22 cellular contexts compared by ENCODE assay signal in genomic region chr14:106508216-106508615, GRCh38.
A peak's percentile ranks its signal among the peaks of the same experiment; 100 is the strongest.
DNase-seq lines count a peak whose midpoint lies in the region; ATAC-seq and TF ChIP-seq lines count a peak whose summit lies in the region.
"Had no signal": no experiment of that assay in that cellular context is flagged by ENCODE, and none has a peak within 500 bp of the region (broad histone marks: within the 10 kb centered on the region; RNA-seq: fewer than 3 reads in every experiment).

No MANE protein-coding gene starts in this region.

- no peaks in the 10 kb centered on the region for H3K9me3 ChIP-seq in DND-41 (ENCODE audit: insufficient read depth, low read length, severe bottlenecking)
- H3K9me3 ChIP-seq in Peyer's patch, result no peaks in the 10 kb centered on the region
- H3K9me3 ChIP-seq in esophagus muscularis mucosa, result no peaks in the 10 kb centered on the region
- H3K9me3 ChIP-seq: upper lobe of left lung had no signal

- 41% methylated on average over 3 of the region's 3 CpGs for WGBS in esophagus muscularis mucosa

- H3K36me3 Mint-ChIP-seq in activated CD4-positive, alpha-beta T cell treated with anti-CD3 and anti-CD28 coated beads for 36 hours (ENCODE audit: low read depth), result no peaks in the 10 kb centered on the region

- peak; percentile 71 for TF ChIP-seq CTCF in DND-41 (IDR thresholded peaks at IDR 0.05; ENCODE audit: borderline replicate concordance, extremely low read depth, low read length, poor library complexity, severe bottlenecking)
- no peak for TF ChIP-seq CTCF in Peyer's patch (IDR thresholded peaks at IDR 0.05)
- no peak for TF ChIP-seq CTCF in esophagus muscularis mucosa (IDR thresholded peaks at IDR 0.05)

- no peaks in the 10 kb centered on the region for H3K27me3 Mint-ChIP-seq in activated CD4-positive, alpha-beta T cell treated with anti-CD3 and anti-CD28 coated beads for 36 hours

- TF ChIP-seq POLR2A in Peyer's patch (IDR thresholded peaks at IDR 0.05), result no peak
- TF ChIP-seq POLR2A in esophagus muscularis mucosa (IDR thresholded peaks at IDR 0.05; ENCODE audit: low read depth), result no peak

- H3K9ac ChIP-seq in DND-41 (ENCODE audit: low read depth, low read length), result 0 out of 2 replicates have a peak overlapping the region, but pooled peaks have one; percentile 47

- H3K4me3 ChIP-seq in DND-41 (ENCODE audit: low read depth in 1 of 2, low read length in 2 of 2), result no peak overlapping the region
- H3K4me3 ChIP-seq in Peyer's patch, result no peak overlapping the region
- H3K4me3 ChIP-seq in esophagus muscularis mucosa, result no peak overlapping the region
- H3K4me3 ChIP-seq: upper lobe of left lung had no signal

- POLR2A ChIA-PET in activated CD4-positive, alpha-beta T cell treated with anti-CD3 and anti-CD28 coated beads for 36 hours (lab: Charles Lee), result no interaction called here

- no peak for TF ChIP-seq EP300 in esophagus muscularis mucosa (IDR thresholded peaks at IDR 0.05)

- H3K36me3 ChIP-seq in DND-41 (ENCODE audit: insufficient read depth, low read length) (no peaks in the 10 kb centered on the region), Peyer's patch (no peaks in the 10 kb centered on the region), esophagus muscularis mucosa (no peaks in the 10 kb centered on the region)
- H3K36me3 ChIP-seq: upper lobe of left lung had no signal

- no peak for DNase-seq in activated CD4-positive, alpha-beta T cell treated with anti-CD3 and anti-CD28 coated beads for 36 hours
- DNase-seq in activated CD4-positive, alpha-beta T cell treated with anti-CD3 and anti-CD28 coated beads for 48 hours, result no peak
- peak; percentile 36 for DNase-seq in DND-41
- no peak for DNase-seq in Peyer's patch
- DNase-seq in esophagus muscularis mucosa (ENCODE audit: extremely low spot score), result peak; percentile 77
- no peak for DNase-seq in NCI-H2196 (lab: John Stamatoyannopoulos, UW; ENCODE audit: unreplicated experiment)
- no peak for DNase-seq in Right ventricle myocardium inferior (ENCODE audit: missing footprints)
- DNase-seq: activated effector memory CD4-positive, alpha-beta T cell treated with Interleukin-2 at 50 U/mL for 16 hours; cerebellar nuclear complex; DMS 273 treated with DMSO at 0.1 percent for 48 hours; effector CD4-positive, alpha-beta T cell; GF-D8; glutamatergic neuron; HCEC 1CT; NCI-H1694 treated with DMSO at 0.1 percent for 48 hours; NCI-H226; NCI-H82; nephron progenitor cell; upper lobe of left lung had no signal

- no peaks in the 10 kb centered on the region for H3K9me3 Mint-ChIP-seq in activated CD4-positive, alpha-beta T cell treated with anti-CD3 and anti-CD28 coated beads for 36 hours (ENCODE audit: low read depth)

- H3K27ac ChIP-seq in DND-41 (ENCODE audit: low read length) (peak overlapping the region; percentile 92), Peyer's patch (peak overlapping the region; percentile 44 to 74 (median 54)), esophagus muscularis mucosa (replicated peaks in 1 of 4) (no peak overlapping the region)
- H3K27ac ChIP-seq: upper lobe of left lung, VCaP had no signal

- H3K4me3 Mint-ChIP-seq in activated CD4-positive, alpha-beta T cell treated with anti-CD3 and anti-CD28 coated beads for 36 hours, result no peak overlapping the region
- H3K4me3 Mint-ChIP-seq: nephron progenitor cell had no signal

- H3K4me1 ChIP-seq in DND-41 (ENCODE audit: insufficient read depth, low read length) (peaks cover 92% of the 10 kb centered on the region), Peyer's patch (no peaks in the 10 kb centered on the region), esophagus muscularis mucosa (no peaks in the 10 kb centered on the region)
- H3K4me1 ChIP-seq: upper lobe of left lung had no signal

- intact Hi-C loops in activated CD4-positive, alpha-beta T cell treated with anti-CD3 and anti-CD28 coated beads for 36 hours (cut with DNase I, micrococcal nuclease), result loop anchor here in 1 of 2 experiments (5.0 kb wide), 1 partner anchor 436 kb away; no protein-coding TSS in a partner anchor
- intact Hi-C loops in esophagus muscularis mucosa (cut with DNase I) (no loop called here), Right ventricle myocardium inferior (cut with DNase I) (no loop called here)

- no peaks in the 10 kb centered on the region for H4K20me1 ChIP-seq in DND-41 (ENCODE audit: insufficient read depth, low read length)

- CTCF ChIA-PET in activated CD4-positive, alpha-beta T cell treated with anti-CD3 and anti-CD28 coated beads for 36 hours (lab: Charles Lee), result interaction anchor here (0.7 to 6.2 kb wide), 21 partner anchors 10 to 134 kb away, joined by 3 to 54 read pairs (median 6); no protein-coding TSS in a partner anchor

- H2AFZ ChIP-seq in DND-41 (ENCODE audit: low read depth, low read length), result no peak overlapping the region

- H3K27me3 ChIP-seq in DND-41 (ENCODE audit: insufficient read depth, low read length, poor library complexity) (no peaks in the 10 kb centered on the region), Peyer's patch (no peaks in the 10 kb centered on the region), esophagus muscularis mucosa (peaks cover 0 to 16% (median 0%) of the 10 kb centered on the region in 4 donors)
- H3K27me3 ChIP-seq: upper lobe of left lung had no signal

- H3K27ac Mint-ChIP-seq in activated CD4-positive, alpha-beta T cell treated with anti-CD3 and anti-CD28 coated beads for 36 hours, result peak overlapping the region; percentile 52
- H3K27ac Mint-ChIP-seq: nephron progenitor cell had no signal

- no peaks in the 10 kb centered on the region for H3K79me2 ChIP-seq in DND-41 (ENCODE audit: insufficient read depth, low read length)

- H3K4me2 ChIP-seq in DND-41 (ENCODE audit: insufficient read depth, low read length), result no peak overlapping the region

- ATAC-seq in activated CD4-positive, alpha-beta T cell treated with anti-CD3 and anti-CD28 coated beads for 36 hours, result no peak
- ATAC-seq in DND-41 (ENCODE audit: insufficient read depth, low read depth), result no peak
- no peak for ATAC-seq in HG03039 (IDR thresholded peaks at IDR 0.05; ENCODE audit: unreplicated experiment)
- no peak for ATAC-seq in Right ventricle myocardium inferior
- ATAC-seq: Panc1 had no signal

- peaks cover 77% of the 10 kb centered on the region for H3K4me1 Mint-ChIP-seq in activated CD4-positive, alpha-beta T cell treated with anti-CD3 and anti-CD28 coated beads for 36 hours
- H3K4me1 Mint-ChIP-seq: nephron progenitor cell had no signal

Comparison
In these comparisons a context has a peak if more than half of its experiments do, and no peak if none do; other contexts are left out.
1. DNase-seq: peak in DND-41 (single experiment) and esophagus muscularis mucosa (single experiment); none in activated CD4-positive, alpha-beta T cell treated with anti-CD3 and anti-CD28 coated beads for 36 hours (single experiment), activated CD4-positive, alpha-beta T cell treated with anti-CD3 and anti-CD28 coated beads for 48 hours (single experiment), Peyer's patch (0 of 3), NCI-H2196 (single experiment) and Right ventricle myocardium inferior (single experiment).
2. H3K27ac ChIP-seq: peak in DND-41 (single experiment) and Peyer's patch (4 of 4); none in esophagus muscularis mucosa (0 of 4).